Comparison of ENCODE assay signal across 19 cellular contexts in genomic region chr3:38099518-38099917, GRCh38.
"Had no signal": no experiment of that assay in that cellular context is flagged by ENCODE, and none has a peak within 500 bp of the region (broad histone marks: within the 10 kb centered on the region; RNA-seq: fewer than 3 reads in every experiment).

No MANE protein-coding gene starts in this region.

- H3K27me3 ChIP-seq: right lobe of liver, spleen, transverse colon had no signal

- H3K36me3 ChIP-seq: prostate gland, right lobe of liver, spleen, transverse colon had no signal

- H3K9ac ChIP-seq: SK-N-SH had no signal

- H3K4me1 ChIP-seq: prostate gland, right lobe of liver, transverse colon had no signal

- ATAC-seq: naive thymus-derived CD4-positive, alpha-beta T cell; right lobe of liver; stimulated activated naive B cell treated with anti-CD40 and anti-IgM and Interleukin-4, amounts not matched to agents 10 μg/mL and 1 μg/mL and 100 μg/mL, for 72 hours had no signal

- H3K9me3 ChIP-seq: prostate gland, right lobe of liver, transverse colon had no signal

- H3K4me2 ChIP-seq: SK-N-SH had no signal

- H3K4me3 ChIP-seq: prostate gland, right lobe of liver, spleen, transverse colon had no signal

- FAIRE-seq: islet of Langerhans had no signal

- DNase-seq: activated CD4-positive, alpha-beta T cell treated with anti-CD3 and anti-CD28 coated beads, Interleukin-2, amount 50 U/mL, for 1 hour; activated CD4-positive, CD25-positive, alpha-beta regulatory T cell; activated effector memory CD4-positive, alpha-beta T cell treated with Interleukin-2 at 50 U/mL for 16 hours; activated T-cell treated with anti-CD3 and anti-CD28 coated beads, Interleukin-2, amount 50 U/mL, for 24 hours; central memory CD4-positive, alpha-beta T cell; cortex of kidney; effector memory CD4-positive, alpha-beta T cell; hypothalamus; naive thymus-derived CD4-positive, alpha-beta T cell; occipital lobe; right lobe of liver; SK-N-SH; spleen; stimulated activated CD4-positive, alpha-beta T cell treated with anti-CD3 and anti-CD28 coated beads, Interleukin-1b, Interleukin-23, amount 100 ng/mL, for 48 hours; stimulated activated naive B cell treated with anti-CD40 and anti-IgM and Interleukin-4, amounts not matched to agents 10 μg/mL and 1 μg/mL and 100 μg/mL, for 72 hours; T-helper 1 cell; transverse colon had no signal

- H3K27ac ChIP-seq: prostate gland, right lobe of liver, spleen, transverse colon had no signal
